ENCODE assay signal across 9 cellular contexts in genomic region chr1:114508386-114508898, GRCh38. TPM values are rescaled to one million over a fixed set of nuclear protein-coding genes. Genes with fewer than 3 reads are reported as not detected.
DNase-seq lines count a peak whose midpoint lies in the region; ATAC-seq and TF ChIP-seq lines count a peak whose summit lies in the region.
"Had no signal": no experiment of that assay in that cellular context is flagged by ENCODE, and none has a peak within 500 bp of the region (broad histone marks: within the 10 kb centered on the region; RNA-seq: fewer than 3 reads in every experiment).

No MANE protein-coding gene starts in this region.

- no peak overlapping the region for H3K27ac ChIP-seq in BLaER1
- no peak overlapping the region for H3K27ac ChIP-seq in tibial artery

- no peak for DNase-seq in HFFc6
- DNase-seq in astrocyte of the cerebellum (ENCODE audit: low read depth) = no peak
- DNase-seq in mesothelial cell of epicardium (ENCODE audit: low spot score in 2 of 2, unreplicated experiment in 2 of 2) = no peak
- DNase-seq in D341Med (ENCODE audit: low spot score) = no peak
- DNase-seq in glomerular visceral epithelial cell (ENCODE audit: extremely low spot score) = no peak
- no peak for DNase-seq in tibial artery
- DNase-seq: NCI-H748 treated with DMSO at 0.1 percent for 48 hours had no signal

- TF ChIP-seq CTCF in HFFc6 (IDR thresholded peaks at IDR 0.05) = no peak
- TF ChIP-seq CTCF in astrocyte of the cerebellum (IDR thresholded peaks at IDR 0.05; ENCODE audit: low read depth, low read length, missing control alignments) = no peak
- no peak for TF ChIP-seq CTCF in mesothelial cell of epicardium (IDR thresholded peaks at IDR 0.05; ENCODE audit: unreplicated experiment)
- TF ChIP-seq CTCF in tibial artery (IDR thresholded peaks at IDR 0.05) = no peak

- H3K9me3 ChIP-seq in BLaER1 (no peaks in the 10 kb centered on the region), tibial artery (no peaks in the 10 kb centered on the region)

- H3K4me3 Mint-ChIP-seq in HFFc6 = peak overlapping the region; percentile 90
- H3K4me3 Mint-ChIP-seq in mesothelial cell of epicardium = peak overlapping the region; percentile 83

- H3K4me2 ChIP-seq in BLaER1 = peak overlapping the region; percentile 92

- H4K20me1 ChIP-seq in BLaER1 = peaks cover 73% of the 10 kb centered on the region

- in situ Hi-C loops in astrocyte of the cerebellum (cut with HindIII; ENCODE audit: low sequenced_read_pairs) = no loop called here

- peaks cover 44% of the 10 kb centered on the region for H3K4me1 ChIP-seq in BLaER1
- peaks cover 0 to 64% (median 41%) of the 10 kb centered on the region in 4 donors for H3K4me1 ChIP-seq in tibial artery

- H3K36me3 Mint-ChIP-seq in HFFc6 (ENCODE audit: low read depth) = peaks cover 7% of the 10 kb centered on the region; the same call in 1 of the 2 replicates
- peaks cover 6% of the 10 kb centered on the region for H3K36me3 Mint-ChIP-seq in mesothelial cell of epicardium

- H3K27me3 Mint-ChIP-seq in HFFc6 (ENCODE audit: insufficient read depth) = peaks cover 2% of the 10 kb centered on the region; the same call in 1 of the 2 replicates
- no peaks in the 10 kb centered on the region for H3K27me3 Mint-ChIP-seq in mesothelial cell of epicardium (ENCODE audit: low read depth)

- intact Hi-C loops in tibial artery (cut with DNase I; ENCODE audit: low total_unique reads) = no loop called here

- no peaks in the 10 kb centered on the region for H3K27me3 ChIP-seq in BLaER1
- no peaks in the 10 kb centered on the region for H3K27me3 ChIP-seq in tibial artery

- peaks cover 37% of the 10 kb centered on the region for H3K36me3 ChIP-seq in BLaER1
- H3K36me3 ChIP-seq in tibial artery = peaks cover 0 to 10% (median 0%) of the 10 kb centered on the region in 3 donors

- H3K27ac Mint-ChIP-seq in HFFc6 (no peak overlapping the region), mesothelial cell of epicardium (peak overlapping the region; percentile 47)

- ATAC-seq in HG03280 (IDR thresholded peaks at IDR 0.05; ENCODE audit: unreplicated experiment) = no peak

- H3K9me3 Mint-ChIP-seq in HFFc6 (no peaks in the 10 kb centered on the region), mesothelial cell of epicardium (no peaks in the 10 kb centered on the region)

- H3K4me1 Mint-ChIP-seq in HFFc6 (ENCODE audit: low read depth) (peaks cover 51% of the 10 kb centered on the region), mesothelial cell of epicardium (peaks cover 64% of the 10 kb centered on the region)

- peak overlapping the region; percentile 99; the same call in 1 of the 2 replicates for H3K4me3 ChIP-seq in BLaER1
- peak overlapping the region; percentile 66 for H3K4me3 ChIP-seq in astrocyte of the cerebellum (ENCODE audit: low read depth, low read length)
- H3K4me3 ChIP-seq in tibial artery = no peak overlapping the region

- H3K9ac ChIP-seq in BLaER1 = peak overlapping the region; percentile 98; the same call in 1 of the 2 replicates

RNA-seq across cellular contexts. Expression of gene TRIM33, which starts 2.6 kb away (rescaled TPM):
- 10 to 100 TPM; 17.6 to 20.5 (median 19.3) TPM for total RNA-seq in HFFc6 (2021; fragmentation: NEBNext Ultra II Directional; extraction: Animal tissue kit (Norgen Biotek cat#: 25700))
- total RNA-seq in mesothelial cell of epicardium = 66.9 to 72.3 TPM (median 71.3 TPM) in 3 replicates

Comparison
In these comparisons a context has a peak if more than half of its experiments do, and no peak if none do; other contexts are left out.
1. H3K4me3 ChIP-seq: peak in BLaER1 (single experiment) and astrocyte of the cerebellum (single experiment); none in tibial artery (0 of 2).